14 cellular contexts compared by ENCODE assay signal in genomic region chr2:229330952-229331351, GRCh38. TPM values are rescaled to one million over a fixed set of nuclear protein-coding genes. Genes with fewer than 3 reads are reported as not detected.
DNase-seq lines count a peak whose midpoint lies in the region; ATAC-seq and TF ChIP-seq lines count a peak whose summit lies in the region.
"Had no signal": no experiment of that assay in that cellular context is flagged by ENCODE, and none has a peak within 500 bp of the region (broad histone marks: within the 10 kb centered on the region; RNA-seq: fewer than 3 reads in every experiment).

No MANE protein-coding gene starts in this region.

- WGBS in heart right ventricle, 2 donors: 57 to 74% methylated on average over 5 of the region's 5 CpGs

- peak overlapping the region in 3 of 10 donors; percentile 39 to 76 (median 44) for H3K27ac ChIP-seq in heart right ventricle

- H3K4me1 ChIP-seq in heart right ventricle: peaks cover 0 to 23% (median 0%) of the 10 kb centered on the region in 9 donors
- H3K4me1 ChIP-seq: body of pancreas had no signal

- intact Hi-C loops in heart right ventricle (cut with DNase I): no loop called here

- DNase-seq in NOMO-1 treated with dmso at 0.1 percent for 144 hours (lab: John Stamatoyannopoulos, UW; ENCODE audit: unreplicated experiment) (peak; percentile 92), heart right ventricle (no peak), superior temporal gyrus (ENCODE audit: extremely low spot score) (peak; percentile 34), GM19240 (ENCODE audit: insufficient read length, low spot score) (no peak)
- DNase-seq: activated CD4-positive, alpha-beta memory T cell treated with anti-CD3 and anti-CD28 coated beads, Interleukin-2, amount 10 ng/mL, durations not matched to agents 7 days and 5 days; activated effector memory CD4-positive, alpha-beta T cell treated with Interleukin-2 at 50 U/mL for 16 hours; CD4-positive, alpha-beta memory T cell; NCI-H2029; retina; stimulated activated naive CD8-positive, alpha-beta T cell treated with anti-CD3 and anti-CD28 coated beads, Interleukin-15, Interleukin-2, amounts not matched to agents 100 U/mL and 50 U/mL, for 24 hours had no signal

- no peak overlapping the region for H3K4me3 ChIP-seq in heart right ventricle
- H3K4me3 ChIP-seq: body of pancreas had no signal

- H3K36me3 ChIP-seq in heart right ventricle: no peaks in the 10 kb centered on the region

- H3K27me3 ChIP-seq in heart right ventricle: no peaks in the 10 kb centered on the region
- H3K27me3 ChIP-seq: body of pancreas had no signal

- ATAC-seq in GM18909 (IDR thresholded peaks at IDR 0.05; ENCODE audit: poor library complexity, unreplicated experiment) (peak; percentile 41), heart right ventricle (peak in 7 of 8 donors; percentile 50 to 79 (median 64)), HG02885 (IDR thresholded peaks at IDR 0.05; ENCODE audit: poor library complexity, unreplicated experiment) (no peak), GM19452 (IDR thresholded peaks at IDR 0.05; ENCODE audit: unreplicated experiment) (no peak)
- ATAC-seq: body of pancreas; stimulated activated naive CD8-positive, alpha-beta T cell treated with anti-CD3 and anti-CD28 coated beads, Interleukin-15, Interleukin-2, amounts not matched to agents 100 U/mL and 50 U/mL, for 24 hours had no signal

- peaks cover 0 to 6% (median 0%) of the 10 kb centered on the region in 11 donors for H3K9me3 ChIP-seq in heart right ventricle
- H3K9me3 ChIP-seq: body of pancreas had no signal

- no peak for TF ChIP-seq CTCF in heart right ventricle (IDR thresholded peaks at IDR 0.05)

RNA-seq across cellular contexts. Expression of gene PID1, which starts 59.9 kb away (rescaled TPM):
- total RNA-seq in heart right ventricle: 10 to 100 TPM in 2 of 10 donors, 1 to 10 TPM in 8; 3.6 to 12.0 (median 6.1) TPM
- 10 to 100 TPM in 1 of 2 donors, 1 to 10 TPM in 1; 4.6 to 11.9 TPM for polyA plus RNA-seq in heart right ventricle
- total RNA-seq: activated CD4-positive, alpha-beta memory T cell treated with anti-CD3 and anti-CD28 coated beads, Interleukin-2, amount 10 ng/mL, durations not matched to agents 7 days and 5 days had no signal
- polyA plus RNA-seq: CD4-positive, alpha-beta memory T cell had no signal

Comparison
In these comparisons a context has a peak if more than half of its experiments do, and no peak if none do; other contexts are left out.
1. ATAC-seq: peak in GM18909 (single experiment) and heart right ventricle (7 of 8); none in HG02885 (single experiment) and GM19452 (single experiment).
2. DNase-seq: peak in NOMO-1 treated with dmso at 0.1 percent for 144 hours (single experiment) and superior temporal gyrus (single experiment); none in heart right ventricle (0 of 2) and GM19240 (single experiment).